9 cellular contexts compared by ENCODE assay signal in the genomic region with DNA sequence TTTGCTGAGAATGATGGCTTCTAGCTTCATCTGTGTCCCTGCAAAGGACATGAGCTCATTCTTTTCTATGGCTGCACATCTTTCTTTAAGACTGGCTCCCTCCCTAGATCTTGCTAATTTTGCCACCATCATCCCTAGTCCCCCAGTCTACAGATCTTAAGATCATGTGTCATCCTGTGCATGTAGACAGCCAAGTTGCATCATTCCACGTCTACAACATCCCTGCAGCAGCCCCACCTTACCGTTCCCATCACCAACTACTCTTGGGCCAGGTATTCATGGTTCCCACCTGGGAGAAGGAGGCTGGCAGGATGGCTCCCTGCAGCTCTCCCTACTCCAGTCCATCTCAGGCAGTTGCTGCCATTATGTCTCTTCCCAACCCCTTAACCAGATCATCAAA. TPM values are rescaled to one million over a fixed set of nuclear protein-coding genes. Genes with fewer than 3 reads are reported as not detected.
"Had no signal": no experiment of that assay in that cellular context is flagged by ENCODE, and none has a peak within 500 bp of the region (broad histone marks: within the 10 kb centered on the region; RNA-seq: fewer than 3 reads in every experiment).

No MANE protein-coding gene starts in this region.

- DNase-seq: H9, HCEC 1CT, KG1 had no signal

- H3K27me3 Mint-ChIP-seq: IgD-negative memory B cell had no signal

- H2AFZ ChIP-seq: GM23338 had no signal

- ATAC-seq: GM23338 had no signal

- H3K4me3 ChIP-seq: GM23338 had no signal

- H3K27ac Mint-ChIP-seq: GM23338, IgD-negative memory B cell had no signal

- FAIRE-seq: H1, H54, HTR-8/SVneo had no signal

- H3K4me3 Mint-ChIP-seq: GM23338, H9, IgD-negative memory B cell had no signal

- H3K4me2 ChIP-seq: GM23338 had no signal

RNA-seq across cellular contexts. Expression of gene CPPED1, which starts 12.3 kb away (rescaled TPM):
- total RNA-seq: HT-29 had no signal
